15 cellular contexts compared by ENCODE assay signal in the genomic region with DNA sequence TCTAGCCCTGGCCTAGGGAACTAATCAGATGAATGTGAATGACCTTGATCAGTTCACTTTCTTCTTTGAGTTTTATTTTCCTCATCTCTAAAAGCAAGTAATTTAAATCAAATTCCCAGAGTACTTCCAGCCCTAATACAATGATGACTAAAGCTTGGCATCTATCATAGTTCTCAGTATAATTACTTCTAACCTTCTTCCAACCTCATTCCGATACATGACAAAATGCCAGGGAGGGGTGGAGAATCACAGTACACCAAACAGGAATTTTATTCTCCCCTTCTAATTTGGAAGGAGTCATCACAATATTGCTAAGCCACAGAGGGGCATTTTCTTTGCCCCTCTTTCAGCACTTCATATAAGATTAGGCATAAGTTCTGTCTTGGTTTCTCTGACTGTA.
"Had no signal": no experiment of that assay in that cellular context is flagged by ENCODE, and none has a peak within 500 bp of the region (broad histone marks: within the 10 kb centered on the region; RNA-seq: fewer than 3 reads in every experiment).

No MANE protein-coding gene starts in this region.

- H3K4me1 ChIP-seq: foreskin keratinocyte had no signal

- H3K79me2 ChIP-seq: hepatocyte had no signal

- H3K4me3 ChIP-seq: dorsolateral prefrontal cortex, hepatocyte, mucosa of descending colon, ovary, right atrium auricular region, sigmoid colon, stomach had no signal

- H2AFZ ChIP-seq: hepatocyte had no signal

- DNase-seq: cortex of kidney; dorsolateral prefrontal cortex; effector CD8-positive, alpha-beta T cell; foreskin keratinocyte; mammary epithelial cell; mucosa of descending colon; natural killer cell; ovary; sigmoid colon; small intestine; stimulated activated CD4-positive, alpha-beta T cell treated with anti-CD3 and anti-CD28 coated beads, Interleukin-12 subunit alpha, Interleukin-12 subunit beta, amount 100 ng/mL, for 4 hours; stimulated activated naive CD4-positive, alpha-beta T cell; stomach had no signal

- ATAC-seq: foreskin keratinocyte, mucosa of descending colon, natural killer cell had no signal

- H3K27ac ChIP-seq: dorsolateral prefrontal cortex, foreskin keratinocyte, hepatocyte, ovary, right atrium auricular region, stomach had no signal

- H3K9me3 ChIP-seq: mucosa of descending colon, ovary, right atrium auricular region, sigmoid colon, stomach had no signal

- H3K36me3 ChIP-seq: ovary, right atrium auricular region, sigmoid colon, stomach had no signal

- H3K27me3 ChIP-seq: hepatocyte, ovary, right atrium auricular region, sigmoid colon, stomach had no signal
